In the genomic region with DNA sequence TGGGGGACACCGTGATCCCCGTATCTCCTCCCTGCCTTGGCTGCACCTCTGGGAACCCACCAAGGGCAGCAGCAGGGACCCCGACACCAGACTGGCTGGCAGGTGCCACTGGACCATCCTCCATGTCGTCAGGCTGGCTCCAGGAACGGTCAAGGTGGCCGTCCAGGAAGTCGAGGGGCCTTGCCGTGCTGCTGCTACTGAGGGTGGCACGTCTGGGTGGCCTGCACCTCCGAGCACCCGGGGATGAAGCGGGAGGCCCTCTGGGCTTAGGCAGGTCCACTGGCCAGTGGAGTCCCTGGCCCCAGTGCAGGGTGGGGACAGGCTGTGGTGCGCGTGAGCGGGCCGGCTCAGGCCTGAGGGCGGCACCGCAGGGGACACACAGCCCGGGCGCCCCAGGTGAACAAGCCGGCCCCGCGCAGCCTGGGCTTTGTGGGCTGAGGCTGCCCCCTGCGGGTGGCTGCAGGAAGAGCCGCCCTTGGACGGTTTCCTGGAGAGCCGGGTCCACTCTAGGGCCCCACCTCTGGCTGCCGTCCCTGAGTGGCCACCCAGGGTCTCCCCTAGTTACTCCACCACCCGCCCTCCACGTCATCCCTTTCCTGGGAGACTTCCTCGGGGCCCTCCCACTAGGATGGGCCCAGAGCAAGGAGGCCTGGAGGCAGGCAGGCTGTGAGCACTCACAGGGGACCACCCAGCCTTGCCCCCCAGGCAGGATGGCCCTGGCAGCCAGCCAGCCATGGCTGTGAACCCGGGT, we compare ENCODE assay signal across 1 cellular context.
TF ChIP-seq lines count a peak whose summit lies in the region.

No MANE protein-coding gene starts in this region.

TF ChIP-seq in K562, 482 proteins besides CTCF, POLR2A, EP300 and RAD21 (continued from another document and continues in another):
- TF ChIP-seq, protein P1, sequence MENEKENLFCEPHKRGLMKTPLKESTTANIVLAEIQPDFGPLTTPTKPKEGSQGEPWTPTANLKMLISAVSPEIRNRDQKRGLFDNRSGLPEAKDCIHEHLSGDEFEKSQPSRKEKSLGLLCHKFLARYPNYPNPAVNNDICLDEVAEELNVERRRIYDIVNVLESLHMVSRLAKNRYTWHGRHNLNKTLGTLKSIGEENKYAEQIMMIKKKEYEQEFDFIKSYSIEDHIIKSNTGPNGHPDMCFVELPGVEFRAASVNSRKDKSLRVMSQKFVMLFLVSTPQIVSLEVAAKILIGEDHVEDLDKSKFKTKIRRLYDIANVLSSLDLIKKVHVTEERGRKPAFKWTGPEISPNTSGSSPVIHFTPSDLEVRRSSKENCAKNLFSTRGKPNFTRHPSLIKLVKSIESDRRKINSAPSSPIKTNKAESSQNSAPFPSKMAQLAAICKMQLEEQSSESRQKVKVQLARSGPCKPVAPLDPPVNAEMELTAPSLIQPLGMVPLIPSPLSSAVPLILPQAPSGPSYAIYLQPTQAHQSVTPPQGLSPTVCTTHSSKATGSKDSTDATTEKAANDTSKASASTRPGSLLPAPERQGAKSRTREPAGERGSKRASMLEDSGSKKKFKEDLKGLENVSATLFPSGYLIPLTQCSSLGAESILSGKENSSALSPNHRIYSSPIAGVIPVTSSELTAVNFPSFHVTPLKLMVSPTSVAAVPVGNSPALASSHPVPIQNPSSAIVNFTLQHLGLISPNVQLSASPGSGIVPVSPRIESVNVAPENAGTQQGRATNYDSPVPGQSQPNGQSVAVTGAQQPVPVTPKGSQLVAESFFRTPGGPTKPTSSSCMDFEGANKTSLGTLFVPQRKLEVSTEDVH (IDR thresholded peaks at IDR 0.05; ENCODE audit: low read depth, partially characterized antibody): no peak
- TF ChIP-seq ZBTB7A (IDR thresholded peaks at IDR 0.05; ENCODE audit: borderline replicate concordance, control insufficient read depth, low read depth, low read length) (peak; percentile 69), L3MBTL2 (IDR thresholded peaks at IDR 0.05) (peak; percentile 36; the same call in 1 of the 2 replicates), HLTF (IDR thresholded peaks at IDR 0.05) (no peak), NCOA2 (IDR thresholded peaks at IDR 0.05; ENCODE audit: partially characterized antibody in 2 of 2) (no peak), IFI16 (CRISPR knock-in tag; IDR thresholded peaks at IDR 0.05) (no peak), PBX2 (CRISPR knock-in tag; IDR thresholded peaks at IDR 0.05; ENCODE audit: low read depth) (no peak), PBX2 (tag; conservative IDR thresholded peaks at IDR 0.05; ENCODE audit: low read depth) (no peak), FOXM1 (IDR thresholded peaks at IDR 0.05; ENCODE audit: low read depth) (no peak), FOXM1 (CRISPR knock-in tag; IDR thresholded peaks at IDR 0.05; ENCODE audit: low read depth) (0 out of 2 replicates have a peak, but pooled peaks have one; percentile 75), KLF13 (tag; IDR thresholded peaks at IDR 0.05; ENCODE audit: borderline replicate concordance, low read depth) (no peak), GATAD2A (IDR thresholded peaks at IDR 0.05) (peak; percentile 82; the same call in 1 of the 2 replicates), THRAP3 (IDR thresholded peaks at IDR 0.05; ENCODE audit: borderline replicate concordance) (no peak), FIP1L1 (IDR thresholded peaks at IDR 0.05; ENCODE audit: low read depth, low read length, poor library complexity, severe bottlenecking) (peak; percentile 30), CXXC5 (CRISPR knock-in tag; IDR thresholded peaks at IDR 0.05) (peak; percentile 34), FOSL1 (tag; conservative IDR thresholded peaks at IDR 0.05) (no peak), E2F6 (IDR thresholded peaks at IDR 0.05; ENCODE audit: borderline replicate concordance in 1 of 2, extremely low read depth in 1 of 2, insufficient read depth in 1 of 2, insufficient read length in 1 of 2, low read depth in 1 of 2, low read length in 1 of 2, poor library complexity in 1 of 2, severe bottlenecking in 1 of 2) (no peak), FOXJ2 (tag; IDR thresholded peaks at IDR 0.05) (no peak), MYC (IDR thresholded peaks at IDR 0.05; ENCODE audit: low read depth, low read length) (peak; percentile 44; the same call in 1 of the 2 replicates), MYC (CRISPR knock-in tag; IDR thresholded peaks at IDR 0.05; ENCODE audit: borderline replicate concordance, low read depth) (0 out of 2 replicates have a peak, but pooled peaks have one; percentile 17), SAFB (IDR thresholded peaks at IDR 0.05; ENCODE audit: borderline replicate concordance, low read depth, low read length) (0 out of 2 replicates have a peak, but pooled peaks have one; percentile 20)
- TF ChIP-seq, protein P2, sequence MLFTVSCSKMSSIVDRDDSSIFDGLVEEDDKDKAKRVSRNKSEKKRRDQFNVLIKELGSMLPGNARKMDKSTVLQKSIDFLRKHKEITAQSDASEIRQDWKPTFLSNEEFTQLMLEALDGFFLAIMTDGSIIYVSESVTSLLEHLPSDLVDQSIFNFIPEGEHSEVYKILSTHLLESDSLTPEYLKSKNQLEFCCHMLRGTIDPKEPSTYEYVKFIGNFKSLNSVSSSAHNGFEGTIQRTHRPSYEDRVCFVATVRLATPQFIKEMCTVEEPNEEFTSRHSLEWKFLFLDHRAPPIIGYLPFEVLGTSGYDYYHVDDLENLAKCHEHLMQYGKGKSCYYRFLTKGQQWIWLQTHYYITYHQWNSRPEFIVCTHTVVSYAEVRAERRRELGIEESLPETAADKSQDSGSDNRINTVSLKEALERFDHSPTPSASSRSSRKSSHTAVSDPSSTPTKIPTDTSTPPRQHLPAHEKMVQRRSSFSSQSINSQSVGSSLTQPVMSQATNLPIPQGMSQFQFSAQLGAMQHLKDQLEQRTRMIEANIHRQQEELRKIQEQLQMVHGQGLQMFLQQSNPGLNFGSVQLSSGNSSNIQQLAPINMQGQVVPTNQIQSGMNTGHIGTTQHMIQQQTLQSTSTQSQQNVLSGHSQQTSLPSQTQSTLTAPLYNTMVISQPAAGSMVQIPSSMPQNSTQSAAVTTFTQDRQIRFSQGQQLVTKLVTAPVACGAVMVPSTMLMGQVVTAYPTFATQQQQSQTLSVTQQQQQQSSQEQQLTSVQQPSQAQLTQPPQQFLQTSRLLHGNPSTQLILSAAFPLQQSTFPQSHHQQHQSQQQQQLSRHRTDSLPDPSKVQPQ (CRISPR knock-in tag; IDR thresholded peaks at IDR 0.05; ENCODE audit: borderline replicate concordance): no peak
- TF ChIP-seq, protein P3, sequence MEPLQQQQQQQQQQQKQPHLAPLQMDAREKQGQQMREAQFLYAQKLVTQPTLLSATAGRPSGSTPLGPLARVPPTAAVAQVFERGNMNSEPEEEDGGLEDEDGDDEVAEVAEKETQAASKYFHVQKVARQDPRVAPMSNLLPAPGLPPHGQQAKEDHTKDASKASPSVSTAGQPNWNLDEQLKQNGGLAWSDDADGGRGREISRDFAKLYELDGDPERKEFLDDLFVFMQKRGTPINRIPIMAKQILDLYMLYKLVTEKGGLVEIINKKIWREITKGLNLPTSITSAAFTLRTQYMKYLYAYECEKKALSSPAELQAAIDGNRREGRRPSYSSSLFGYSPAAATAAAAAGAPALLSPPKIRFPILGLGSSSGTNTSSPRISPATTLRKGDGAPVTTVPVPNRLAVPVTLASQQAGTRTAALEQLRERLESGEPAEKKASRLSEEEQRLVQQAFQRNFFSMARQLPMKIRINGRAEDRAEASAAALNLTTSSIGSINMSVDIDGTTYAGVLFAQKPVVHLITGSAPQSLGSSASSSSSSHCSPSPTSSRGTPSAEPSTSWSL (CRISPR knock-in tag; IDR thresholded peaks at IDR 0.05; ENCODE audit: borderline replicate concordance): 0 out of 2 replicates have a peak, but pooled peaks have one; percentile 61
- TF ChIP-seq, protein P4, sequence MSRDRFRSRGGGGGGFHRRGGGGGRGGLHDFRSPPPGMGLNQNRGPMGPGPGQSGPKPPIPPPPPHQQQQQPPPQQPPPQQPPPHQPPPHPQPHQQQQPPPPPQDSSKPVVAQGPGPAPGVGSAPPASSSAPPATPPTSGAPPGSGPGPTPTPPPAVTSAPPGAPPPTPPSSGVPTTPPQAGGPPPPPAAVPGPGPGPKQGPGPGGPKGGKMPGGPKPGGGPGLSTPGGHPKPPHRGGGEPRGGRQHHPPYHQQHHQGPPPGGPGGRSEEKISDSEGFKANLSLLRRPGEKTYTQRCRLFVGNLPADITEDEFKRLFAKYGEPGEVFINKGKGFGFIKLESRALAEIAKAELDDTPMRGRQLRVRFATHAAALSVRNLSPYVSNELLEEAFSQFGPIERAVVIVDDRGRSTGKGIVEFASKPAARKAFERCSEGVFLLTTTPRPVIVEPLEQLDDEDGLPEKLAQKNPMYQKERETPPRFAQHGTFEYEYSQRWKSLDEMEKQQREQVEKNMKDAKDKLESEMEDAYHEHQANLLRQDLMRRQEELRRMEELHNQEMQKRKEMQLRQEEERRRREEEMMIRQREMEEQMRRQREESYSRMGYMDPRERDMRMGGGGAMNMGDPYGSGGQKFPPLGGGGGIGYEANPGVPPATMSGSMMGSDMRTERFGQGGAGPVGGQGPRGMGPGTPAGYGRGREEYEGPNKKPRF (IDR thresholded peaks at IDR 0.05; ENCODE audit: low read depth, low read length): no peak
- TF ChIP-seq, protein P5, sequence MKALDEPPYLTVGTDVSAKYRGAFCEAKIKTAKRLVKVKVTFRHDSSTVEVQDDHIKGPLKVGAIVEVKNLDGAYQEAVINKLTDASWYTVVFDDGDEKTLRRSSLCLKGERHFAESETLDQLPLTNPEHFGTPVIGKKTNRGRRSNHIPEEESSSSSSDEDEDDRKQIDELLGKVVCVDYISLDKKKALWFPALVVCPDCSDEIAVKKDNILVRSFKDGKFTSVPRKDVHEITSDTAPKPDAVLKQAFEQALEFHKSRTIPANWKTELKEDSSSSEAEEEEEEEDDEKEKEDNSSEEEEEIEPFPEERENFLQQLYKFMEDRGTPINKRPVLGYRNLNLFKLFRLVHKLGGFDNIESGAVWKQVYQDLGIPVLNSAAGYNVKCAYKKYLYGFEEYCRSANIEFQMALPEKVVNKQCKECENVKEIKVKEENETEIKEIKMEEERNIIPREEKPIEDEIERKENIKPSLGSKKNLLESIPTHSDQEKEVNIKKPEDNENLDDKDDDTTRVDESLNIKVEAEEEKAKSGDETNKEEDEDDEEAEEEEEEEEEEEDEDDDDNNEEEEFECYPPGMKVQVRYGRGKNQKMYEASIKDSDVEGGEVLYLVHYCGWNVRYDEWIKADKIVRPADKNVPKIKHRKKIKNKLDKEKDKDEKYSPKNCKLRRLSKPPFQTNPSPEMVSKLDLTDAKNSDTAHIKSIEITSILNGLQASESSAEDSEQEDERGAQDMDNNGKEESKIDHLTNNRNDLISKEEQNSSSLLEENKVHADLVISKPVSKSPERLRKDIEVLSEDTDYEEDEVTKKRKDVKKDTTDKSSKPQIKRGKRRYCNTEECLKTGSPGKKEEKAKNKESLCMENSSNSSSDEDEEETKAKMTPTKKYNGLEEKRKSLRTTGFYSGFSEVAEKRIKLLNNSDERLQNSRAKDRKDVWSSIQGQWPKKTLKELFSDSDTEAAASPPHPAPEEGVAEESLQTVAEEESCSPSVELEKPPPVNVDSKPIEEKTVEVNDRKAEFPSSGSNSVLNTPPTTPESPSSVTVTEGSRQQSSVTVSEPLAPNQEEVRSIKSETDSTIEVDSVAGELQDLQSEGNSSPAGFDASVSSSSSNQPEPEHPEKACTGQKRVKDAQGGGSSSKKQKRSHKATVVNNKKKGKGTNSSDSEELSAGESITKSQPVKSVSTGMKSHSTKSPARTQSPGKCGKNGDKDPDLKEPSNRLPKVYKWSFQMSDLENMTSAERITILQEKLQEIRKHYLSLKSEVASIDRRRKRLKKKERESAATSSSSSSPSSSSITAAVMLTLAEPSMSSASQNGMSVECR (CRISPR knock-in tag; IDR thresholded peaks at IDR 0.05): 0 out of 2 replicates have a peak, but pooled peaks have one; percentile 52
- TF ChIP-seq, protein P6, sequence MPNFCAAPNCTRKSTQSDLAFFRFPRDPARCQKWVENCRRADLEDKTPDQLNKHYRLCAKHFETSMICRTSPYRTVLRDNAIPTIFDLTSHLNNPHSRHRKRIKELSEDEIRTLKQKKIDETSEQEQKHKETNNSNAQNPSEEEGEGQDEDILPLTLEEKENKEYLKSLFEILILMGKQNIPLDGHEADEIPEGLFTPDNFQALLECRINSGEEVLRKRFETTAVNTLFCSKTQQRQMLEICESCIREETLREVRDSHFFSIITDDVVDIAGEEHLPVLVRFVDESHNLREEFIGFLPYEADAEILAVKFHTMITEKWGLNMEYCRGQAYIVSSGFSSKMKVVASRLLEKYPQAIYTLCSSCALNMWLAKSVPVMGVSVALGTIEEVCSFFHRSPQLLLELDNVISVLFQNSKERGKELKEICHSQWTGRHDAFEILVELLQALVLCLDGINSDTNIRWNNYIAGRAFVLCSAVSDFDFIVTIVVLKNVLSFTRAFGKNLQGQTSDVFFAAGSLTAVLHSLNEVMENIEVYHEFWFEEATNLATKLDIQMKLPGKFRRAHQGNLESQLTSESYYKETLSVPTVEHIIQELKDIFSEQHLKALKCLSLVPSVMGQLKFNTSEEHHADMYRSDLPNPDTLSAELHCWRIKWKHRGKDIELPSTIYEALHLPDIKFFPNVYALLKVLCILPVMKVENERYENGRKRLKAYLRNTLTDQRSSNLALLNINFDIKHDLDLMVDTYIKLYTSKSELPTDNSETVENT (CRISPR knock-in tag; IDR thresholded peaks at IDR 0.05): peak; percentile 8; the same call in 1 of the 2 replicates
- TF ChIP-seq, protein P7, sequence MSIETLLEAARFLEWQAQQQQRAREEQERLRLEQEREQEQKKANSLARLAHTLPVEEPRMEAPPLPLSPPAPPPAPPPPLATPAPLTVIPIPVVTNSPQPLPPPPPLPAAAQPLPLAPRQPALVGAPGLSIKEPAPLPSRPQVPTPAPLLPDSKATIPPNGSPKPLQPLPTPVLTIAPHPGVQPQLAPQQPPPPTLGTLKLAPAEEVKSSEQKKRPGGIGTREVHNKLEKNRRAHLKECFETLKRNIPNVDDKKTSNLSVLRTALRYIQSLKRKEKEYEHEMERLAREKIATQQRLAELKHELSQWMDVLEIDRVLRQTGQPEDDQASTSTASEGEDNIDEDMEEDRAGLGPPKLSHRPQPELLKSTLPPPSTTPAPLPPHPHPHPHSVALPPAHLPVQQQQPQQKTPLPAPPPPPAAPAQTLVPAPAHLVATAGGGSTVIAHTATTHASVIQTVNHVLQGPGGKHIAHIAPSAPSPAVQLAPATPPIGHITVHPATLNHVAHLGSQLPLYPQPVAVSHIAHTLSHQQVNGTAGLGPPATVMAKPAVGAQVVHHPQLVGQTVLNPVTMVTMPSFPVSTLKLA (conservative IDR thresholded peaks at IDR 0.05): 0 out of 4 replicates have a peak, but pooled peaks of 1 of the 2 experiments have one; percentile 19
